Comparison of ENCODE assay signal across 9 cellular contexts in the genomic region with DNA sequence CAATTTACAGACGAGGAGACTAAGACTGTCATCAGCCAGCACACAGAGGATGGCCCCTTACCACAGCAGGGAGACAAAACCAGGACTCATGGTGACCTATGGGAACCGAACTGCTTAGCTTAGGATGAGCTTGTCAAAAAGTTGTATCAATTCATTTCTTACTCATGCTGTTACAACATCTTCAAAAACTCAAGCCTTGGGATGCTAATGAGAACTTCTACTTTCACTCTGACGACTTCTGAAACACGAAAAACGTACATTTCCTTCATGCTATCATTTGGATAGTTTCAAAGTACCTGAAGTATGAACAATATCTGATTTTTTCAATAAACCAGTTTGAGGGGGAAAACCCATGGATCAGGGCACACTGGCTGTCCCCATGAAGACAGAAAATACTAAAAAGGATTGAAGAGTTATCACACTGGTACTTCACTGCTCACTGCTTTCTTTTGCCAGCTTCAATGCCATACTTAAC. TPM values are rescaled to one million over a fixed set of nuclear protein-coding genes. Genes with fewer than 3 reads are reported as not detected.
DNase-seq lines count a peak whose midpoint lies in the region; ATAC-seq and TF ChIP-seq lines count a peak whose summit lies in the region.
"Had no signal": no experiment of that assay in that cellular context is flagged by ENCODE, and none has a peak within 500 bp of the region (broad histone marks: within the 10 kb centered on the region; RNA-seq: fewer than 3 reads in every experiment).

No MANE protein-coding gene starts in this region.

- H3K79me2 ChIP-seq in OCI-LY7 (ENCODE audit: insufficient read depth, low read depth, low read length): peaks cover 27% of the 10 kb centered on the region; the same call in 1 of the 2 replicates

- DNase-seq in activated CD8-positive, alpha-beta memory T cell treated with anti-CD3 and anti-CD28 coated beads, Interleukin-2, amount 10 ng/mL, durations not matched to agents 7 days and 5 days: no peak
- DNase-seq in activated CD8-positive, alpha-beta memory T cell treated with anti-CD3 and anti-CD28 coated beads, Interleukin-2, amount 50 U/mL, for 4 hours: no peak
- no peak for DNase-seq in OCI-LY7 (ENCODE audit: low spot score)
- no peak for DNase-seq in stimulated activated naive CD8-positive, alpha-beta T cell treated with anti-CD3 and anti-CD28 coated beads, Interleukin-15, Interleukin-2, amounts not matched to agents 100 U/mL and 50 U/mL, for 24 hours
- no peak for DNase-seq in ecto neural progenitor cell (ENCODE audit: low spot score)
- no peak for DNase-seq in HT-29 (ENCODE audit: low spot score)
- DNase-seq in ovary: no peak
- DNase-seq: endodermal cell had no signal

- peak overlapping the region; percentile 73 for H3K4me3 Mint-ChIP-seq in activated CD8-positive, alpha-beta memory T cell treated with anti-CD3 and anti-CD28 coated beads, Interleukin-2, amount 10 ng/mL, durations not matched to agents 7 days and 5 days
- H3K4me3 Mint-ChIP-seq: endodermal cell had no signal

- BruUV-seq in OCI-LY7 (replicated peaks; lab: Mats Ljungman, UMichigan): no TSS peak

- H3K36me3 ChIP-seq in OCI-LY7 (ENCODE audit: insufficient read depth, low read length) (peaks cover 42% of the 10 kb centered on the region), ovary (no peaks in the 10 kb centered on the region)

- no peaks in the 10 kb centered on the region for H3K9me2 ChIP-seq in OCI-LY7 (ENCODE audit: insufficient read depth, low read length)

- peak overlapping the region; percentile 62 for H3K4me2 ChIP-seq in OCI-LY7 (ENCODE audit: low read length)

- WGBS in ovary, 3 donors: 91 to 98% (median 93%) methylated on average over 5 of the region's 5 CpGs

- no peaks in the 10 kb centered on the region for H3K27me3 Mint-ChIP-seq in activated CD8-positive, alpha-beta memory T cell treated with anti-CD3 and anti-CD28 coated beads, Interleukin-2, amount 10 ng/mL, durations not matched to agents 7 days and 5 days

- no peaks in the 10 kb centered on the region for H3K27me3 ChIP-seq in ovary

- no peak for TF ChIP-seq EP300 in ovary (IDR thresholded peaks at IDR 0.05)

- H3K9me3 Mint-ChIP-seq in activated CD8-positive, alpha-beta memory T cell treated with anti-CD3 and anti-CD28 coated beads, Interleukin-2, amount 10 ng/mL, durations not matched to agents 7 days and 5 days (ENCODE audit: low read depth): no peaks in the 10 kb centered on the region

- no peak overlapping the region; the same call in 1 of the 2 replicates for H2AFZ ChIP-seq in OCI-LY7 (ENCODE audit: low read length)

- no peaks in the 10 kb centered on the region for H4K20me1 ChIP-seq in OCI-LY7 (ENCODE audit: insufficient read depth, low read length)

- ATAC-seq in activated CD8-positive, alpha-beta memory T cell treated with anti-CD3 and anti-CD28 coated beads, Interleukin-2, amount 10 ng/mL, durations not matched to agents 7 days and 5 days: peak; percentile 54
- peak; percentile 66 for ATAC-seq in HG02943 (IDR thresholded peaks at IDR 0.05; ENCODE audit: low read depth, unreplicated experiment)
- ATAC-seq in stimulated activated naive CD8-positive, alpha-beta T cell treated with anti-CD3 and anti-CD28 coated beads, Interleukin-15, Interleukin-2, amounts not matched to agents 100 U/mL and 50 U/mL, for 24 hours: peak; percentile 70

- peak overlapping the region; percentile 76 for H3K27ac ChIP-seq in OCI-LY7 (ENCODE audit: low read depth, low read length, poor library complexity, severe bottlenecking)
- H3K27ac ChIP-seq in ovary: no peak overlapping the region

- H3K36me3 Mint-ChIP-seq in activated CD8-positive, alpha-beta memory T cell treated with anti-CD3 and anti-CD28 coated beads, Interleukin-2, amount 10 ng/mL, durations not matched to agents 7 days and 5 days: peaks cover 21% of the 10 kb centered on the region

- H3K4me3 ChIP-seq in OCI-LY7 (ENCODE audit: low read depth, low read length, poor library complexity, severe bottlenecking) (peak overlapping the region; percentile 16), ovary (no peak overlapping the region)

- peak overlapping the region; percentile 99 for H3K27ac Mint-ChIP-seq in activated CD8-positive, alpha-beta memory T cell treated with anti-CD3 and anti-CD28 coated beads, Interleukin-2, amount 10 ng/mL, durations not matched to agents 7 days and 5 days
- H3K27ac Mint-ChIP-seq: endodermal cell had no signal

- CTCF ChIA-PET in activated CD8-positive, alpha-beta memory T cell treated with anti-CD3 and anti-CD28 coated beads, Interleukin-2, amount 10 ng/mL, durations not matched to agents 7 days and 5 days (lab: Charles Lee): interaction anchor here (0.7 to 2.3 kb wide), 4 partner anchors 10 to 57 kb away, joined by 4 to 11 read pairs (median 5); no protein-coding TSS in a partner anchor
- CTCF ChIA-PET in OCI-LY7 (lab: Charles Lee; ENCODE audit: unreplicated experiment): no interaction called here

- H3K4me1 Mint-ChIP-seq in activated CD8-positive, alpha-beta memory T cell treated with anti-CD3 and anti-CD28 coated beads, Interleukin-2, amount 10 ng/mL, durations not matched to agents 7 days and 5 days: peaks cover 70% of the 10 kb centered on the region

- TF ChIP-seq POLR2A in ovary (IDR thresholded peaks at IDR 0.05): no peak

- TF ChIP-seq CTCF in OCI-LY7 (conservative IDR thresholded peaks at IDR 0.05; ENCODE audit: low read length) (no peak), ovary (IDR thresholded peaks at IDR 0.05) (no peak)

- H3K9me3 ChIP-seq in OCI-LY7 (ENCODE audit: low read length) (no peaks in the 10 kb centered on the region), ovary (no peaks in the 10 kb centered on the region)

- peaks cover 30% of the 10 kb centered on the region for H3K4me1 ChIP-seq in OCI-LY7 (ENCODE audit: insufficient read depth, low read length, poor library complexity, severe bottlenecking)
- no peaks in the 10 kb centered on the region for H3K4me1 ChIP-seq in ovary (ENCODE audit: insufficient read depth)

- intact Hi-C loops in OCI-LY7 (cut with micrococcal nuclease; ENCODE audit: unreplicated experiment) (loop anchor here (1.0 kb wide), 1 partner anchor 31 kb away; no protein-coding TSS in a partner anchor), ovary (cut with DNase I) (no loop called here)

- POLR2A ChIA-PET in OCI-LY7 (lab: Charles Lee): interaction anchor here (0.6 to 1.2 kb wide), 2 partner anchors 9 to 93 kb away, joined by 3 read pairs; no protein-coding TSS in a partner anchor

RNA-seq across cellular contexts. Expression of a gene that starts 31.9 kb away (rescaled TPM):
- 10 to 100 TPM; 24.1 to 28.8 TPM for total RNA-seq in activated CD8-positive, alpha-beta memory T cell treated with anti-CD3 and anti-CD28 coated beads, Interleukin-2, amount 10 ng/mL, durations not matched to agents 7 days and 5 days
- total RNA-seq in OCI-LY7 (2014; rRNA removed; shearing (Covaris generic)): 16.9 and 24.6 TPM in 2 replicates
- total RNA-seq in OCI-LY7 (2022) (18.8 and 21.9 TPM in 2 replicates), ovary (10 to 100 TPM; 21.1 to 58.9 (median 32.9) TPM)
- total RNA-seq in HT-29 (2014; rRNA removed; shearing (Covaris generic)): 4.5 and 5.3 TPM in 2 replicates
- polyA plus RNA-seq in ovary: 10 to 100 TPM in 1 of 2 donors, 1 to 10 TPM in 1; 8.4 to 16.9 TPM
